8 cellular contexts compared by ENCODE assay signal in the genomic region with DNA sequence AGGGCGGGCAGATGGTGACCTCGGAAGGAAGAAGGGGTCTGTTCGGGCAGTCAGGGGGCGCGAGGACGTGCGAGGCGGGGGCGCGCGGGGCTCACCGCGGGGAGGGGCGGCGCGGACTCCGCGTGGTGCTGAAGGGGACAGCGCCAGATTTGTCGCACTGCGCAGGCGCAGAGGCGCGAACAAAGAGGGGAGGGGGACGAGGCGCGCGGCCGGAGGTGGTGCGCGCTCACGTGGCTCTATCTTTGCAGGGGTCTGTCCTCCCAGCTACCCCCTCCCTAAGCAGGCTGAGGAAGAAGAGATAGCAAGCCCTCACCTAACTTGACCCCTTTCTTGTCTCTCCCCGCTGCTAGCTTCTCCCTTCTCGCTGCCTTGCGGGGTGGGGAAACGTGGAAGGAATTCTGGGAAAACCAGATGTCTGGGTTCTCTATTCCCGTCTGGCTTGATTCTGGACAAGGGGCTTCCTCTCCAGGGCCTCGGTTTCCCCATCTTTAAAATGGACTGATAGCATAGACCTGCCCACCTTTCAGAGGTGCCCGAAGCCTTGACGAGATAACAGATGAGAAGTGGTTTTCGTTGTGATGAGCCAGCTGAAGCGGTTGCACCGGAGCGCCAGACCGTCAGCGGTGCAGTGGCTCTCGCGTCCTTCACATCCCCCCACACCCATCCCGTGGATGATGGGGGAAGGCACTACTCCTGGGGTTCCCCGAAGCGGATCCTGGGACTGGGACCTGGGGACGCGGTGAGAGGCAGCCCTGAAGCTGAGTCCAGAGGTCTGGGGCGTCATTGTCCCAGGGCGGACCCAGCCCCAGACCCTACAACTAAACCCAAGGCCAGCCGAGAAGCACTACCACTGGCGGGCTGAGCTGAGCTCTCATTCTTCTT. TPM values are rescaled to one million over a fixed set of nuclear protein-coding genes. Genes with fewer than 3 reads are reported as not detected.
DNase-seq lines count a peak whose midpoint lies in the region; ATAC-seq and TF ChIP-seq lines count a peak whose summit lies in the region.

No MANE protein-coding gene starts in this region.

- WGBS in IMR-90 (ENCODE audit: extremely low coverage in 2 of 2, insufficient read length in 1 of 2), 2 experiments, result 1% methylated on average over 20 of the region's 57 CpGs; no CpG with 5 or more reads in 1 of the 2 experiments
- 0 to 2% (median 1%) methylated on average over 37 to 57 of the region's 57 CpGs for whole genome bisulfite sequencing in ovary, 3 donors

- peak; percentile 21 for ATAC-seq in CD4-positive, alpha-beta T cell (ENCODE audit: poor library complexity)
- ATAC-seq in IMR-90 (ENCODE audit: low read depth) (no peak), GM21529 (IDR thresholded peaks at IDR 0.05; ENCODE audit: unreplicated experiment) (no peak), HG02588 (IDR thresholded peaks at IDR 0.05; ENCODE audit: unreplicated experiment) (no peak)

- BruUV-seq in IMR-90 (replicated peaks; lab: Mats Ljungman, UMichigan), result no TSS peak

- H3K23ac ChIP-seq in IMR-90 (ENCODE audit: low read depth, low read length), result no peak overlapping the region

- no peak overlapping the region for H2AK5ac ChIP-seq in IMR-90 (ENCODE audit: low read depth, low read length)

- H3K27ac Mint-ChIP-seq in CD4-positive, alpha-beta T cell, result peak overlapping the region; percentile 97

- no peak overlapping the region for H3K18ac ChIP-seq in IMR-90 (ENCODE audit: low read depth, low read length)

- peaks cover 30% of the 10 kb centered on the region for H3K27me3 Mint-ChIP-seq in CD4-positive, alpha-beta T cell

- no peak overlapping the region for H2BK120ac ChIP-seq in IMR-90 (ENCODE audit: low read depth, low read length)

- H3K9me3 ChIP-seq in CD4-positive, alpha-beta T cell (ENCODE audit: control insufficient read depth, low read length), result no peaks in the 10 kb centered on the region
- H3K9me3 ChIP-seq in IMR-90 (ENCODE audit: control insufficient read depth, insufficient read depth, low read length) (no peaks in the 10 kb centered on the region), ovary (no peaks in the 10 kb centered on the region)

- H3K4me3 ChIP-seq in IMR-90 (ENCODE audit: insufficient read depth, low read depth, low read length) (peak overlapping the region; percentile 55), ovary (peak overlapping the region; percentile 98)

- H3K4me3 Mint-ChIP-seq in CD4-positive, alpha-beta T cell, result peak overlapping the region; percentile 99

- H3K9me3 Mint-ChIP-seq in CD4-positive, alpha-beta T cell, result no peaks in the 10 kb centered on the region

- H3K4me2 ChIP-seq in IMR-90 (ENCODE audit: low read depth, low read length), result peak overlapping the region; percentile 60

- H3K36me3 ChIP-seq in IMR-90 (ENCODE audit: control insufficient read depth, insufficient read depth, low read length), result peaks cover 6% of the 10 kb centered on the region; the same call in 1 of the 2 replicates
- H3K36me3 ChIP-seq in ovary, result no peaks in the 10 kb centered on the region

- CTCF ChIA-PET in CD4-positive, alpha-beta T cell (lab: Charles Lee), result interaction anchor here (0.7 to 3.9 kb wide), 7 partner anchors 13 to 84 kb away, joined by 4 to 26 read pairs (median 4); partner anchors contain the start of genes C10orf95, NFKB2 and SUFU
- CTCF ChIA-PET in IMR-90 (lab: Yijun Ruan, JAX), result interaction anchor here (1.0 kb wide), 1 partner anchor 20 kb away, joined by 4 read pairs; no protein-coding TSS in a partner anchor

- no peaks in the 10 kb centered on the region for H4K20me1 ChIP-seq in IMR-90 (ENCODE audit: insufficient read depth, low read length)

- no peak overlapping the region for H2BK20ac ChIP-seq in IMR-90 (ENCODE audit: low read depth, low read length)

- no peak overlapping the region for H2BK5ac ChIP-seq in IMR-90 (ENCODE audit: low read depth, low read length, poor library complexity, severe bottlenecking)

- H2AFZ ChIP-seq in IMR-90 (replicated peaks; ENCODE audit: low read length, poor library complexity), result peak overlapping the region; percentile 99

- peaks cover 0 to 22% of the 10 kb centered on the region in 2 experiments; a peak in 2 of 4 replicates for H3K79me1 ChIP-seq in IMR-90 (ENCODE audit: low read depth in 1 of 2, low read length in 2 of 2)

- no peak for TF ChIP-seq POLR2A in IMR-90 (IDR thresholded peaks at IDR 0.05; ENCODE audit: low read depth, low read length)
- TF ChIP-seq POLR2A in ovary (IDR thresholded peaks at IDR 0.05), result no peak

- no peak overlapping the region for H3K27ac ChIP-seq in CD4-positive, alpha-beta T cell (ENCODE audit: low read depth, low read length)
- H3K27ac ChIP-seq in IMR-90 (ENCODE audit: insufficient read depth, low read length), result no peak overlapping the region
- peak overlapping the region in 1 of 2 donors; percentile 89 for H3K27ac ChIP-seq in ovary

- peaks cover 9% of the 10 kb centered on the region for H3K4me1 ChIP-seq in IMR-90 (ENCODE audit: control insufficient read depth, insufficient read depth, low read length)
- peaks cover 21% of the 10 kb centered on the region for H3K4me1 ChIP-seq in ovary (ENCODE audit: insufficient read depth)

- dilution Hi-C loops in IMR-90 (cut with HindIII; ENCODE audit: low sequenced_read_pairs, unreplicated experiment), result no loop called here

- H3K9ac ChIP-seq in IMR-90 (ENCODE audit: low read depth, low read length), result no peak overlapping the region

- no peak overlapping the region for H3K14ac ChIP-seq in IMR-90 (replicated peaks; ENCODE audit: low read depth, low read length)

- peak; percentile 52 to 77 (median 66) for DNase-seq in CD4-positive, alpha-beta T cell
- DNase-seq in IMR-90 (no peak), globus pallidus (ENCODE audit: low spot score) (peak; percentile 53), ovary (peak; percentile 54 to 83 (median 77))
- DNase-seq in activated gamma-delta T cell treated with anti-CD3 and anti-CD28 coated beads, Interleukin-2, amount 50 U/mL, for 16 hours (ENCODE audit: low read depth), result peak; percentile 42

- H3K4me1 Mint-ChIP-seq in CD4-positive, alpha-beta T cell (ENCODE audit: low read depth), result peaks cover 34% of the 10 kb centered on the region

- TF ChIP-seq EP300 in ovary (IDR thresholded peaks at IDR 0.05), result no peak

- peaks cover 25% of the 10 kb centered on the region for H3K36me3 Mint-ChIP-seq in CD4-positive, alpha-beta T cell (ENCODE audit: low read depth)

- H4K91ac ChIP-seq in IMR-90 (ENCODE audit: insufficient read depth, low read depth, low read length), result no peak overlapping the region

- intact Hi-C loops in CD4-positive, alpha-beta T cell (cut with DNase I, micrococcal nuclease), result loop anchor here (2.0 to 5.0 kb wide), 5 partner anchors 23 to 82 kb away; partner anchors contain the start of genes ACTR1A (in 1 of the 2), NFKB2 (in 1 of the 2) and SUFU (in 1 of the 2)
- intact Hi-C loops in IMR-90 (cut with micrococcal nuclease), result no loop called here
- intact Hi-C loops in ovary (cut with DNase I), result no loop called here

- peak overlapping the region; percentile 87 for H2AK9ac ChIP-seq in IMR-90 (replicated peaks; ENCODE audit: low read depth, low read length, poor library complexity)

- no peak overlapping the region for H2BK15ac ChIP-seq in IMR-90 (ENCODE audit: low read depth, low read length)

- POLR2A ChIA-PET in CD4-positive, alpha-beta T cell (lab: Charles Lee), result interaction anchor here (0.9 to 5.6 kb wide), 14 partner anchors 10 to 601 kb away, joined by 3 to 94 read pairs (median 22); partner anchors contain the start of genes ACTR1A, C10orf95, CNNM2 and CUEDC2
- POLR2A ChIA-PET in IMR-90 (lab: Charles Lee; ENCODE audit: unreplicated experiment), result interaction anchor here (0.6 kb wide), 1 partner anchor 230 kb away, joined by 3 read pairs; no protein-coding TSS in a partner anchor

- no peak overlapping the region for H3K4ac ChIP-seq in IMR-90 (ENCODE audit: low read depth, low read length)

- in situ Hi-C loops in IMR-90 (cut with MboI; ENCODE audit: low sequenced_read_pairs), result no loop called here

- H3K27me3 ChIP-seq in CD4-positive, alpha-beta T cell (ENCODE audit: control insufficient read depth, insufficient read depth, low read length), result peaks cover 22% of the 10 kb centered on the region
- H3K27me3 ChIP-seq in IMR-90 (ENCODE audit: control insufficient read depth, insufficient read depth, low read length), result peaks cover 25% of the 10 kb centered on the region
- no peaks in the 10 kb centered on the region for H3K27me3 ChIP-seq in ovary

- peaks cover 9% of the 10 kb centered on the region; the same call in 1 of the 2 replicates for H3K9me1 ChIP-seq in IMR-90 (ENCODE audit: insufficient read depth, low read length)

- no peak for TF ChIP-seq RAD21 in IMR-90 (IDR thresholded peaks at IDR 0.05; ENCODE audit: low read length)

- no peak for TF ChIP-seq CTCF in CD4-positive, alpha-beta T cell (IDR thresholded peaks at IDR 0.05)
- TF ChIP-seq CTCF in IMR-90 (conservative IDR thresholded peaks at IDR 0.05; ENCODE audit: low read depth, low read length) (no peak), ovary (IDR thresholded peaks at IDR 0.05) (no peak)

- H4K8ac ChIP-seq in IMR-90 (ENCODE audit: low read depth in 2 of 2, low read length in 2 of 2), result peak overlapping the region in 1 of 2 experiments; percentile 98; a peak in 1 of 4 replicates

- H3K56ac ChIP-seq in IMR-90 (ENCODE audit: extremely low read depth, insufficient read depth, low read length), result no peak overlapping the region

- H4K5ac ChIP-seq in IMR-90 (ENCODE audit: low read depth, low read length), result no peak overlapping the region

RNA-seq across cellular contexts. Expression of gene FBXL15, which starts 0.8 kb away (rescaled TPM):
- total RNA-seq in CD4-positive, alpha-beta T cell, result 10 to 100 TPM; 10.2 to 10.4 TPM
- total RNA-seq in IMR-90 (2012; rRNA removed), result 2.5 and 3.0 TPM in 2 replicates
- 8.4 and 13.6 TPM in 2 replicates for polyA plus RNA-seq in IMR-90 (2012; rRNA removed)
- 18.3 and 20.0 TPM in 2 replicates for polyA plus RNA-seq in IMR-90 (2012; cell fraction: cytosol; rRNA removed)
- 23.1 and 53.1 TPM in 2 replicates for polyA plus RNA-seq in IMR-90 (2012; cell fraction: nucleus; rRNA removed; ENCODE audit: low replicate concordance)
- 17.7 TPM for polyA plus RNA-seq in PFSK-1 (2012; ENCODE audit: insufficient read length, low read depth)
- total RNA-seq in ovary, result 10 to 100 TPM; 13.5 to 31.1 (median 19.3) TPM
- polyA plus RNA-seq in ovary, result 10 to 100 TPM in 1 of 2 donors, under 1 TPM in 1; 0.25 to 17.9 TPM

RNA-seq across cellular contexts. Expression of gene PSD, which starts 1.2 kb away (rescaled TPM):
- 10 to 100 TPM; 16.7 to 17.8 TPM for total RNA-seq in CD4-positive, alpha-beta T cell
- total RNA-seq in IMR-90 (2012; rRNA removed), result 1.4 and 2.0 TPM in 2 replicates
- polyA plus RNA-seq in IMR-90 (2012; rRNA removed), result 4.4 and 5.8 TPM in 2 replicates
- polyA plus RNA-seq in IMR-90 (2012; cell fraction: cytosol; rRNA removed), result 2.1 and 6.4 TPM in 2 replicates
- 6.6 and 10.9 TPM in 2 replicates for polyA plus RNA-seq in IMR-90 (2012; cell fraction: nucleus; rRNA removed; ENCODE audit: low replicate concordance)
- 3.6 TPM for polyA plus RNA-seq in PFSK-1 (2012; ENCODE audit: insufficient read length, low read depth)
- 10 to 100 TPM in 6 of 7 donors, 1 to 10 TPM in 1; 4.4 to 34.7 (median 24.5) TPM for total RNA-seq in ovary
- 10 to 100 TPM in 1 of 2 donors, 1 to 10 TPM in 1; 4.6 to 12.4 TPM for polyA plus RNA-seq in ovary

RNA-seq across cellular contexts. Expression of gene CUEDC2, which starts 12.6 kb away (rescaled TPM):
- total RNA-seq in CD4-positive, alpha-beta T cell, result 10 to 100 TPM; 25.5 to 25.6 TPM
- 43.6 and 55.7 TPM in 2 replicates for total RNA-seq in IMR-90 (2012; rRNA removed)
- 84.9 and 87.6 TPM in 2 replicates for polyA plus RNA-seq in IMR-90 (2012; rRNA removed)
- polyA plus RNA-seq in IMR-90 (2012; cell fraction: cytosol; rRNA removed), result 81.3 and 97.7 TPM in 2 replicates
- polyA plus RNA-seq in IMR-90 (2012; cell fraction: nucleus; rRNA removed; ENCODE audit: low replicate concordance), result 105 and 123 TPM in 2 replicates
- 77.3 TPM for polyA plus RNA-seq in PFSK-1 (2012; ENCODE audit: insufficient read length, low read depth)
- 10 to 100 TPM; 47.7 to 70.8 (median 61.7) TPM for total RNA-seq in ovary
- polyA plus RNA-seq in ovary, result 10 to 100 TPM; 34.7 to 76.5 TPM

RNA-seq across cellular contexts. Expression of gene NFKB2, which starts 24.3 kb away (rescaled TPM):
- total RNA-seq in CD4-positive, alpha-beta T cell, result 100 to 1,000 TPM; 240 to 256 TPM
- total RNA-seq in IMR-90 (2012; rRNA removed), result 16.1 TPM in 2 replicates
- polyA plus RNA-seq in IMR-90 (2012; rRNA removed), result 32.3 and 34.7 TPM in 2 replicates
- 27.9 and 40.3 TPM in 2 replicates for polyA plus RNA-seq in IMR-90 (2012; cell fraction: cytosol; rRNA removed)
- 81.8 and 143 TPM in 2 replicates for polyA plus RNA-seq in IMR-90 (2012; cell fraction: nucleus; rRNA removed; ENCODE audit: low replicate concordance)
- 29.2 TPM for polyA plus RNA-seq in PFSK-1 (2012; ENCODE audit: insufficient read length, low read depth)
- 10 to 100 TPM; 18.5 to 42.6 (median 35.9) TPM for total RNA-seq in ovary
- 10 to 100 TPM; 16.3 to 20.5 TPM for polyA plus RNA-seq in ovary

RNA-seq across cellular contexts. Expression of gene C10orf95, which starts 31.5 kb away (rescaled TPM):
- under 1 TPM; 0.16 to 0.28 TPM for total RNA-seq in CD4-positive, alpha-beta T cell
- total RNA-seq in IMR-90 (2012; rRNA removed) (not detected in 2 replicates), ovary (10 to 100 TPM in 1 of 7 donors, 1 to 10 TPM in 1, under 1 TPM in 3, not detected in 2; 0.37 to 22.3 (median 0.60) TPM)
- polyA plus RNA-seq in IMR-90 (2012; rRNA removed) (not detected in 2 replicates), ovary (under 1 TPM in 1 of 2 donors, not detected in 1; 0.11 TPM)
- 0.04 TPM in 1 of 2 replicates, not detected in the other for polyA plus RNA-seq in IMR-90 (2012; cell fraction: cytosol; rRNA removed)
- polyA plus RNA-seq in IMR-90 (2012; cell fraction: nucleus; rRNA removed; ENCODE audit: low replicate concordance), result not detected in 2 replicates
- polyA plus RNA-seq in PFSK-1 (2012; ENCODE audit: insufficient read length, low read depth), result not detected

Comparison
In these comparisons a context has a peak if more than half of its experiments do, and no peak if none do; other contexts are left out.
1. intact Hi-C loops: an anchor here in CD4-positive, alpha-beta T cell (2.0 to 5.0 kb wide); none called in IMR-90 and ovary.